Comparison of ENCODE assay signal across 8 cellular contexts in genomic region chr3:141294848-141295247, GRCh38.
DNase-seq lines count a peak whose midpoint lies in the region; ATAC-seq and TF ChIP-seq lines count a peak whose summit lies in the region.

No MANE protein-coding gene starts in this region.

- no peak overlapping the region for H2BK5ac ChIP-seq in IMR-90 (ENCODE audit: low read depth, low read length, poor library complexity, severe bottlenecking)

- no TSS peak for BruUV-seq in IMR-90 (replicated peaks; lab: Mats Ljungman, UMichigan)

- ATAC-seq in IMR-90 (ENCODE audit: low read depth) (peak; percentile 98), HG02798 (IDR thresholded peaks at IDR 0.05; ENCODE audit: poor library complexity, unreplicated experiment) (no peak)
- peak; percentile 96 for ATAC-seq in stimulated activated effector memory CD8-positive, alpha-beta T cell treated with anti-CD3 and anti-CD28 coated beads, Interleukin-12 subunit alpha, Interleukin-12 subunit beta, amount 100 ng/mL, for 72 hours

- H4K91ac ChIP-seq in IMR-90 (ENCODE audit: insufficient read depth, low read depth, low read length), result no peak overlapping the region

- H4K8ac ChIP-seq in IMR-90 (ENCODE audit: low read depth in 2 of 2, low read length in 2 of 2), result no peak overlapping the region; a peak in 1 of 4 replicates

- dilution Hi-C loops in IMR-90 (cut with HindIII; ENCODE audit: low sequenced_read_pairs, unreplicated experiment), result no loop called here

- H3K27ac ChIP-seq in IMR-90 (ENCODE audit: insufficient read depth, low read length) (no peak overlapping the region), left ventricle myocardium inferior (replicated peaks) (peak overlapping the region; percentile 69)

- H3K4ac ChIP-seq in IMR-90 (ENCODE audit: low read depth, low read length), result no peak overlapping the region

- POLR2A ChIA-PET in IMR-90 (lab: Charles Lee; ENCODE audit: unreplicated experiment), result no interaction called here

- in situ Hi-C loops in IMR-90 (cut with MboI; ENCODE audit: low sequenced_read_pairs), result no loop called here
- in situ Hi-C loops in G401 (cut with HindIII; ENCODE audit: low sequenced_read_pairs), result no loop called here

- peaks cover 8% of the 10 kb centered on the region; the same call in 1 of the 2 replicates for H3K36me3 ChIP-seq in IMR-90 (ENCODE audit: control insufficient read depth, insufficient read depth, low read length)
- H3K36me3 ChIP-seq in left ventricle myocardium inferior, result no peaks in the 10 kb centered on the region

- H3K14ac ChIP-seq in IMR-90 (replicated peaks; ENCODE audit: low read depth, low read length), result no peak overlapping the region

- no peak overlapping the region for H2BK120ac ChIP-seq in IMR-90 (ENCODE audit: low read depth, low read length)

- no peaks in the 10 kb centered on the region for H4K20me1 ChIP-seq in IMR-90 (ENCODE audit: insufficient read depth, low read length)

- H3K9me1 ChIP-seq in IMR-90 (ENCODE audit: insufficient read depth, low read length), result peaks cover 4% of the 10 kb centered on the region; the same call in 1 of the 2 replicates

- H3K79me1 ChIP-seq in IMR-90 (ENCODE audit: low read depth in 1 of 2, low read length in 2 of 2), result no peaks in the 10 kb centered on the region

- no peak overlapping the region for H3K18ac ChIP-seq in IMR-90 (ENCODE audit: low read depth, low read length)

- no peak overlapping the region for H2AK5ac ChIP-seq in IMR-90 (ENCODE audit: low read depth, low read length)

- H3K9ac ChIP-seq in IMR-90 (ENCODE audit: low read depth, low read length), result no peak overlapping the region

- peak overlapping the region; percentile 18 for H3K27ac Mint-ChIP-seq in activated T-helper 1 cell treated with anti-CD3 and anti-CD28 coated beads, Interleukin-12 subunit alpha, Interleukin-12 subunit beta, Interleukin-2, Interleukin-4 antibody, amounts not matched to agents 30 ng/mL and 10 ng/mL and 1 ng/mL, durations not matched to agents 14 hours and 24 hours and 36 hours
- peak overlapping the region; percentile 9 for H3K27ac Mint-ChIP-seq in stimulated activated effector memory CD8-positive, alpha-beta T cell treated with anti-CD3 and anti-CD28 coated beads, Interleukin-12 subunit alpha, Interleukin-12 subunit beta, amount 100 ng/mL, for 72 hours

- H3K4me1 ChIP-seq in IMR-90 (ENCODE audit: control insufficient read depth, insufficient read depth, low read length) (peaks cover 2% of the 10 kb centered on the region; the same call in 1 of the 2 replicates), left ventricle myocardium inferior (peaks cover 46% of the 10 kb centered on the region)

- no peaks in the 10 kb centered on the region for H3K9me3 Mint-ChIP-seq in activated T-helper 1 cell treated with anti-CD3 and anti-CD28 coated beads, Interleukin-12 subunit alpha, Interleukin-12 subunit beta, Interleukin-2, Interleukin-4 antibody, amounts not matched to agents 30 ng/mL and 10 ng/mL and 1 ng/mL, durations not matched to agents 14 hours and 24 hours and 36 hours
- no peaks in the 10 kb centered on the region for H3K9me3 Mint-ChIP-seq in stimulated activated effector memory CD8-positive, alpha-beta T cell treated with anti-CD3 and anti-CD28 coated beads, Interleukin-12 subunit alpha, Interleukin-12 subunit beta, amount 100 ng/mL, for 72 hours

- no peak overlapping the region for H4K5ac ChIP-seq in IMR-90 (ENCODE audit: low read depth, low read length)

- H3K23ac ChIP-seq in IMR-90 (ENCODE audit: low read depth, low read length), result no peak overlapping the region

- TF ChIP-seq CTCF in IMR-90 (conservative IDR thresholded peaks at IDR 0.05; ENCODE audit: low read depth, low read length) (no peak), left ventricle myocardium inferior (IDR thresholded peaks at IDR 0.05; ENCODE audit: borderline replicate concordance) (no peak)

- no peak overlapping the region for H2BK20ac ChIP-seq in IMR-90 (ENCODE audit: low read depth, low read length)

- CTCF ChIA-PET in IMR-90 (lab: Yijun Ruan, JAX), result interaction anchor here (0.6 to 1.3 kb wide), 2 partner anchors 11 to 63 kb away, joined by 6 to 7 read pairs; partner anchors contain the start of gene PXYLP1

- intact Hi-C loops in IMR-90 (cut with micrococcal nuclease) (no loop called here), left ventricle myocardium inferior (cut with micrococcal nuclease) (no loop called here)
- intact Hi-C loops in activated T-helper 1 cell treated with anti-CD3 and anti-CD28 coated beads, Interleukin-12 subunit alpha, Interleukin-12 subunit beta, Interleukin-2, Interleukin-4 antibody, amounts not matched to agents 30 ng/mL and 10 ng/mL and 1 ng/mL, durations not matched to agents 14 hours and 24 hours and 36 hours (cut with micrococcal nuclease), result no loop called here

- H3K4me3 ChIP-seq in IMR-90 (ENCODE audit: insufficient read depth, low read depth, low read length) (no peak overlapping the region), left ventricle myocardium inferior (peak overlapping the region; percentile 54)

- no peak for TF ChIP-seq RAD21 in IMR-90 (IDR thresholded peaks at IDR 0.05; ENCODE audit: low read length)

- no peak overlapping the region for H2AK9ac ChIP-seq in IMR-90 (replicated peaks; ENCODE audit: low read depth, low read length, poor library complexity)

- peaks cover under 1% of the 10 kb centered on the region for H3K27me3 Mint-ChIP-seq in activated T-helper 1 cell treated with anti-CD3 and anti-CD28 coated beads, Interleukin-12 subunit alpha, Interleukin-12 subunit beta, Interleukin-2, Interleukin-4 antibody, amounts not matched to agents 30 ng/mL and 10 ng/mL and 1 ng/mL, durations not matched to agents 14 hours and 24 hours and 36 hours (ENCODE audit: insufficient read depth)

- H3K56ac ChIP-seq in IMR-90 (ENCODE audit: extremely low read depth, insufficient read depth, low read length), result no peak overlapping the region

- no peaks in the 10 kb centered on the region for H3K27me3 ChIP-seq in IMR-90 (ENCODE audit: control insufficient read depth, insufficient read depth, low read length)
- no peaks in the 10 kb centered on the region for H3K27me3 ChIP-seq in left ventricle myocardium inferior (ENCODE audit: low read depth)

- peak overlapping the region; percentile 74 for H3K4me3 Mint-ChIP-seq in activated T-helper 1 cell treated with anti-CD3 and anti-CD28 coated beads, Interleukin-12 subunit alpha, Interleukin-12 subunit beta, Interleukin-2, Interleukin-4 antibody, amounts not matched to agents 30 ng/mL and 10 ng/mL and 1 ng/mL, durations not matched to agents 14 hours and 24 hours and 36 hours
- peak overlapping the region; percentile 49 for H3K4me3 Mint-ChIP-seq in stimulated activated effector memory CD8-positive, alpha-beta T cell treated with anti-CD3 and anti-CD28 coated beads, Interleukin-12 subunit alpha, Interleukin-12 subunit beta, amount 100 ng/mL, for 72 hours

- WGBS in IMR-90 (ENCODE audit: extremely low coverage in 2 of 2, insufficient read length in 1 of 2), 2 experiments, result no CpG with 5 or more reads among the region's 2 CpGs

- peak overlapping the region; percentile 11 for H3K4me2 ChIP-seq in IMR-90 (ENCODE audit: low read depth, low read length)

- no peak overlapping the region for H2AFZ ChIP-seq in IMR-90 (replicated peaks; ENCODE audit: low read length, poor library complexity)

- peaks cover 18% of the 10 kb centered on the region for H3K36me3 Mint-ChIP-seq in activated T-helper 1 cell treated with anti-CD3 and anti-CD28 coated beads, Interleukin-12 subunit alpha, Interleukin-12 subunit beta, Interleukin-2, Interleukin-4 antibody, amounts not matched to agents 30 ng/mL and 10 ng/mL and 1 ng/mL, durations not matched to agents 14 hours and 24 hours and 36 hours (ENCODE audit: low read depth)
- peaks cover 9% of the 10 kb centered on the region for H3K36me3 Mint-ChIP-seq in stimulated activated effector memory CD8-positive, alpha-beta T cell treated with anti-CD3 and anti-CD28 coated beads, Interleukin-12 subunit alpha, Interleukin-12 subunit beta, amount 100 ng/mL, for 72 hours

- peaks cover 20% of the 10 kb centered on the region for H3K4me1 Mint-ChIP-seq in activated T-helper 1 cell treated with anti-CD3 and anti-CD28 coated beads, Interleukin-12 subunit alpha, Interleukin-12 subunit beta, Interleukin-2, Interleukin-4 antibody, amounts not matched to agents 30 ng/mL and 10 ng/mL and 1 ng/mL, durations not matched to agents 14 hours and 24 hours and 36 hours (ENCODE audit: low read depth)
- peaks cover 7% of the 10 kb centered on the region for H3K4me1 Mint-ChIP-seq in stimulated activated effector memory CD8-positive, alpha-beta T cell treated with anti-CD3 and anti-CD28 coated beads, Interleukin-12 subunit alpha, Interleukin-12 subunit beta, amount 100 ng/mL, for 72 hours

- H2BK15ac ChIP-seq in IMR-90 (ENCODE audit: low read depth, low read length), result no peak overlapping the region

- DNase-seq in IMR-90 (peak; percentile 88), left ventricle myocardium inferior (no peak), G401 (ENCODE audit: low spot score) (no peak), inferior parietal cortex (ENCODE audit: extremely low spot score) (no peak)
- no peak for DNase-seq in activated T-helper 1 cell treated with anti-CD3 and anti-CD28 coated beads, Interleukin-12 subunit alpha, Interleukin-12 subunit beta, Interleukin-2, Interleukin-4 antibody, amounts not matched to agents 30 ng/mL and 10 ng/mL and 1 ng/mL, durations not matched to agents 14 hours and 24 hours and 36 hours (ENCODE audit: low spot score)
- no peak for DNase-seq in stimulated activated effector memory CD8-positive, alpha-beta T cell treated with anti-CD3 and anti-CD28 coated beads, Interleukin-12 subunit alpha, Interleukin-12 subunit beta, amount 100 ng/mL, for 72 hours (ENCODE audit: low spot score in 2 of 2)
- DNase-seq in stimulated activated CD8-positive, alpha-beta memory T cell treated with anti-CD3 and anti-CD28 coated beads, Interleukin-4, amount 100 ng/mL, for 48 hours, result no peak

- TF ChIP-seq POLR2A in IMR-90 (IDR thresholded peaks at IDR 0.05; ENCODE audit: low read depth, low read length), result no peak

- H3K9me3 ChIP-seq in IMR-90 (ENCODE audit: control insufficient read depth, insufficient read depth, low read length) (no peaks in the 10 kb centered on the region), left ventricle myocardium inferior (replicated peaks) (no peaks in the 10 kb centered on the region)

TF ChIP-seq in IMR-90, 13 proteins besides CTCF, POLR2A, EP300 and RAD21:
- no peak for TF ChIP-seq MAFK (IDR thresholded peaks at IDR 0.05; ENCODE audit: low read depth, low read length)
- no peak for TF ChIP-seq MAZ (IDR thresholded peaks at IDR 0.05; ENCODE audit: borderline replicate concordance, low read depth, low read length)
- TF ChIP-seq FOS (IDR thresholded peaks at IDR 0.05; ENCODE audit: low read depth, low read length), result peak; percentile 45; the same call in 1 of the 2 replicates
- TF ChIP-seq RCOR1 (IDR thresholded peaks at IDR 0.05; ENCODE audit: insufficient replicate concordance, low read length), result no peak
